Comparison of ENCODE assay signal across 31 cellular contexts in genomic region chr1:210361665-210362064, GRCh38.
"Had no signal": no experiment of that assay in that cellular context is flagged by ENCODE, and none has a peak within 500 bp of the region (broad histone marks: within the 10 kb centered on the region; RNA-seq: fewer than 3 reads in every experiment).

No MANE protein-coding gene starts in this region.

- H3K27ac ChIP-seq: body of pancreas, epithelial cell of prostate, esophagus squamous epithelium had no signal

- H3K27me3 Mint-ChIP-seq: activated CD4-positive, alpha-beta memory T cell treated with anti-CD3 and anti-CD28 coated beads for 36 hours; activated CD4-positive, alpha-beta T cell treated with anti-CD3 and anti-CD28 coated beads for 36 hours; activated CD4-positive, alpha-beta T cell treated with anti-CD3 and anti-CD28 coated beads, Interleukin-2, amount 10 ng/mL, durations not matched to agents 24 days and 14 days; activated CD8-positive, alpha-beta memory T cell treated with anti-CD3 and anti-CD28 coated beads, Interleukin-2, amount 10 ng/mL, durations not matched to agents 7 days and 5 days; effector memory CD8-positive, alpha-beta T cell; T-helper 17 cell had no signal

- H3K27ac Mint-ChIP-seq: activated CD4-positive, alpha-beta memory T cell treated with anti-CD3 and anti-CD28 coated beads for 36 hours; activated CD4-positive, alpha-beta T cell treated with anti-CD3 and anti-CD28 coated beads for 36 hours; activated CD4-positive, alpha-beta T cell treated with anti-CD3 and anti-CD28 coated beads, Interleukin-2, amount 10 ng/mL, durations not matched to agents 24 days and 14 days; activated CD8-positive, alpha-beta memory T cell treated with anti-CD3 and anti-CD28 coated beads, Interleukin-2, amount 10 ng/mL, durations not matched to agents 7 days and 5 days; activated CD8-positive, alpha-beta T cell treated with anti-CD3 and anti-CD28 coated beads, Interleukin-2, amount 10 ng/mL, durations not matched to agents 7 days and 5 days; activated naive CD4-positive, alpha-beta T cell treated with anti-CD3 and anti-CD28 coated beads, Interleukin-2, amount 50 U/mL, for 24 hours; activated naive CD8-positive, alpha-beta T cell treated with anti-CD3 and anti-CD28 coated beads, Interleukin-2, amount 10 ng/mL, durations not matched to agents 7 days and 5 days; activated T-helper 1 cell treated with anti-CD3 and anti-CD28 coated beads, Interleukin-12 subunit alpha, Interleukin-12 subunit beta, Interleukin-2, Interleukin-4 antibody, amounts not matched to agents 30 ng/mL and 10 ng/mL and 1 ng/mL, durations not matched to agents 14 hours and 24 hours and 36 hours; activated T-helper 2 cell treated with anti-CD3 and anti-CD28 coated beads, Interferon-gamma antibody, Interleukin-2, Interleukin-4, amounts not matched to agents 10 μg/mL and 5 μg/mL and 100 μg/mL, durations not matched to agents 14 hours and 24 hours and 36 hours; effector memory CD8-positive, alpha-beta T cell; T-helper 17 cell; T-helper 2 cell treated with Interferon-gamma antibody and Interleukin-4, amounts not matched to agents 5 μg/mL and 100 μg/mL, for 36 hours had no signal

- H3K36me3 Mint-ChIP-seq: activated CD4-positive, alpha-beta memory T cell treated with anti-CD3 and anti-CD28 coated beads for 36 hours; activated CD8-positive, alpha-beta memory T cell treated with anti-CD3 and anti-CD28 coated beads, Interleukin-2, amount 10 ng/mL, durations not matched to agents 7 days and 5 days; activated naive CD4-positive, alpha-beta T cell treated with anti-CD3 and anti-CD28 coated beads, Interleukin-2, amount 50 U/mL, for 24 hours; activated naive CD8-positive, alpha-beta T cell treated with anti-CD3 and anti-CD28 coated beads, Interleukin-2, amount 10 ng/mL, durations not matched to agents 7 days and 5 days had no signal

- H3K36me3 ChIP-seq: esophagus squamous epithelium, gastroesophageal sphincter, heart right ventricle had no signal

- DNase-seq: activated CD4-positive, alpha-beta memory T cell treated with anti-CD3 and anti-CD28 coated beads for 36 hours; activated CD4-positive, alpha-beta T cell treated with anti-CD3 and anti-CD28 coated beads for 36 hours; activated CD4-positive, alpha-beta T cell treated with anti-CD3 and anti-CD28 coated beads, Interleukin-2, amount 10 ng/mL, durations not matched to agents 24 days and 14 days; activated CD4-positive, CD25-positive, alpha-beta regulatory T cell; activated CD4-positive, CD25-positive, alpha-beta regulatory T cell treated with anti-CD3 and anti-CD28 coated beads, Interleukin-2, amount 50 U/mL, for 72 hours; activated CD8-positive, alpha-beta memory T cell treated with anti-CD3 and anti-CD28 coated beads, Interleukin-2, amount 10 ng/mL, durations not matched to agents 7 days and 5 days; activated CD8-positive, alpha-beta memory T cell treated with anti-CD3 and anti-CD28 coated beads, Interleukin-2, amount 50 U/mL, for 4 hours; activated CD8-positive, alpha-beta T cell treated with anti-CD3 and anti-CD28 coated beads, Interleukin-2, amount 10 ng/mL, durations not matched to agents 7 days and 5 days; activated effector memory CD4-positive, alpha-beta T cell treated with anti-CD3 and anti-CD28 coated beads, Interleukin-2, amount 50 U/mL, for 16 hours; activated naive CD4-positive, alpha-beta T cell treated with anti-CD3 and anti-CD28 coated beads for 36 hours; activated naive CD8-positive, alpha-beta T cell treated with anti-CD3 and anti-CD28 coated beads, Interleukin-2, amount 10 ng/mL, durations not matched to agents 7 days and 5 days; activated T-cell treated with anti-CD3 and anti-CD28 coated beads, Interleukin-2, amount 50 U/mL, for 1 hour; activated T-cell treated with anti-CD3 and anti-CD28 coated beads, Interleukin-2, amount 50 U/mL, for 48 hours; aorta; body of pancreas; cortex of kidney; dermis blood vessel endothelial cell; effector CD4-positive, alpha-beta T cell; effector memory CD8-positive, alpha-beta T cell; esophagus squamous epithelium; foreskin melanocyte; heart right ventricle; T-helper 1 cell; T-helper 17 cell; T1000 had no signal

- H3K9me3 ChIP-seq: body of pancreas, esophagus squamous epithelium, gastroesophageal sphincter, heart right ventricle had no signal

- H3K4me1 Mint-ChIP-seq: activated CD8-positive, alpha-beta memory T cell treated with anti-CD3 and anti-CD28 coated beads, Interleukin-2, amount 10 ng/mL, durations not matched to agents 7 days and 5 days; activated naive CD8-positive, alpha-beta T cell treated with anti-CD3 and anti-CD28 coated beads, Interleukin-2, amount 10 ng/mL, durations not matched to agents 7 days and 5 days had no signal

- H3K27me3 ChIP-seq: body of pancreas, esophagus squamous epithelium, gastroesophageal sphincter, heart right ventricle had no signal

- H3K4me3 Mint-ChIP-seq: activated CD4-positive, alpha-beta memory T cell treated with anti-CD3 and anti-CD28 coated beads for 36 hours; activated CD4-positive, alpha-beta T cell treated with anti-CD3 and anti-CD28 coated beads for 36 hours; activated CD4-positive, alpha-beta T cell treated with anti-CD3 and anti-CD28 coated beads, Interleukin-2, amount 10 ng/mL, durations not matched to agents 24 days and 14 days; activated CD8-positive, alpha-beta memory T cell treated with anti-CD3 and anti-CD28 coated beads, Interleukin-2, amount 10 ng/mL, durations not matched to agents 7 days and 5 days; activated CD8-positive, alpha-beta T cell treated with anti-CD3 and anti-CD28 coated beads, Interleukin-2, amount 10 ng/mL, durations not matched to agents 7 days and 5 days; activated naive CD4-positive, alpha-beta T cell treated with anti-CD3 and anti-CD28 coated beads for 36 hours; activated naive CD4-positive, alpha-beta T cell treated with anti-CD3 and anti-CD28 coated beads, Interleukin-2, amount 50 U/mL, for 24 hours; activated naive CD8-positive, alpha-beta T cell treated with anti-CD3 and anti-CD28 coated beads, Interleukin-2, amount 10 ng/mL, durations not matched to agents 7 days and 5 days; activated T-helper 1 cell treated with anti-CD3 and anti-CD28 coated beads, Interleukin-12 subunit alpha, Interleukin-12 subunit beta, Interleukin-2, Interleukin-4 antibody, amounts not matched to agents 30 ng/mL and 10 ng/mL and 1 ng/mL, durations not matched to agents 14 hours and 24 hours and 36 hours; effector memory CD8-positive, alpha-beta T cell; T-helper 17 cell; T-helper 2 cell treated with Interferon-gamma antibody and Interleukin-4, amounts not matched to agents 5 μg/mL and 100 μg/mL, for 36 hours had no signal

- ATAC-seq: activated CD8-positive, alpha-beta memory T cell treated with anti-CD3 and anti-CD28 coated beads, Interleukin-2, amount 10 ng/mL, durations not matched to agents 7 days and 5 days; activated CD8-positive, alpha-beta T cell treated with anti-CD3 and anti-CD28 coated beads, Interleukin-2, amount 10 ng/mL, durations not matched to agents 7 days and 5 days; body of pancreas; effector memory CD8-positive, alpha-beta T cell; T-helper 17 cell had no signal

- H3K4me3 ChIP-seq: body of pancreas, esophagus squamous epithelium, gastroesophageal sphincter, heart right ventricle had no signal

- H3K9me3 Mint-ChIP-seq: activated CD4-positive, alpha-beta memory T cell treated with anti-CD3 and anti-CD28 coated beads for 36 hours; activated CD4-positive, alpha-beta T cell treated with anti-CD3 and anti-CD28 coated beads, Interleukin-2, amount 10 ng/mL, durations not matched to agents 24 days and 14 days; activated naive CD4-positive, alpha-beta T cell treated with anti-CD3 and anti-CD28 coated beads for 36 hours; activated naive CD4-positive, alpha-beta T cell treated with anti-CD3 and anti-CD28 coated beads, Interleukin-2, amount 50 U/mL, for 24 hours; activated T-helper 1 cell treated with anti-CD3 and anti-CD28 coated beads, Interleukin-12 subunit alpha, Interleukin-12 subunit beta, Interleukin-2, Interleukin-4 antibody, amounts not matched to agents 30 ng/mL and 10 ng/mL and 1 ng/mL, durations not matched to agents 14 hours and 24 hours and 36 hours; activated T-helper 2 cell treated with anti-CD3 and anti-CD28 coated beads, Interferon-gamma antibody, Interleukin-2, Interleukin-4, amounts not matched to agents 10 μg/mL and 5 μg/mL and 100 μg/mL, durations not matched to agents 14 hours and 24 hours and 36 hours; effector memory CD8-positive, alpha-beta T cell; T-helper 2 cell treated with Interferon-gamma antibody and Interleukin-4, amounts not matched to agents 5 μg/mL and 100 μg/mL, for 36 hours had no signal
